ENCODE assay signal across 17 cellular contexts in genomic region chr10:43234471-43235041, GRCh38. TPM values are rescaled to one million over a fixed set of nuclear protein-coding genes. Genes with fewer than 3 reads are reported as not detected.
DNase-seq lines count a peak whose midpoint lies in the region; ATAC-seq lines count a peak whose summit lies in the region.
"Had no signal": no experiment of that assay in that cellular context is flagged by ENCODE, and none has a peak within 500 bp of the region (broad histone marks: within the 10 kb centered on the region; RNA-seq: fewer than 3 reads in every experiment).

No MANE protein-coding gene starts in this region.

- no peak overlapping the region for H3K4me3 Mint-ChIP-seq in activated CD8-positive, alpha-beta memory T cell treated with anti-CD3 and anti-CD28 coated beads, Interleukin-2, amount 10 ng/mL, durations not matched to agents 7 days and 5 days
- no peak overlapping the region for H3K4me3 Mint-ChIP-seq in activated T-cell treated with anti-CD3 and anti-CD28 coated beads, Interleukin-2, amount 50 U/mL, for 4 hours
- H3K4me3 Mint-ChIP-seq: effector memory CD8-positive, alpha-beta T cell; naive B cell had no signal

- intact Hi-C loops in right cardiac atrium (cut with DNase I), result no loop called here

- peaks cover 5% of the 10 kb centered on the region for H3K27me3 Mint-ChIP-seq in activated CD8-positive, alpha-beta memory T cell treated with anti-CD3 and anti-CD28 coated beads, Interleukin-2, amount 10 ng/mL, durations not matched to agents 7 days and 5 days
- peaks cover 8% of the 10 kb centered on the region for H3K27me3 Mint-ChIP-seq in activated T-cell treated with anti-CD3 and anti-CD28 coated beads, Interleukin-2, amount 50 U/mL, for 4 hours (ENCODE audit: low read depth)
- H3K27me3 Mint-ChIP-seq: effector memory CD8-positive, alpha-beta T cell had no signal

- ATAC-seq in activated CD8-positive, alpha-beta memory T cell treated with anti-CD3 and anti-CD28 coated beads, Interleukin-2, amount 10 ng/mL, durations not matched to agents 7 days and 5 days, result no peak
- ATAC-seq in activated T-cell treated with anti-CD3 and anti-CD28 coated beads, Interleukin-2, amount 50 U/mL, for 4 hours, result no peak
- ATAC-seq in right cardiac atrium (no peak), HG03039 (IDR thresholded peaks at IDR 0.05; ENCODE audit: unreplicated experiment) (no peak), HG02970 (IDR thresholded peaks at IDR 0.05; ENCODE audit: low FRiP score, unreplicated experiment) (no peak)
- ATAC-seq: activated naive CD4-positive, alpha-beta T cell treated with anti-CD3 and anti-CD28 coated beads, Interleukin-2, amount 50 U/mL, for 72 hours; effector memory CD8-positive, alpha-beta T cell had no signal

- H3K27ac ChIP-seq in right cardiac atrium (ENCODE audit: low read length), result no peak overlapping the region
- H3K27ac ChIP-seq: SJCRH30, thoracic aorta had no signal

- CTCF ChIA-PET in activated CD8-positive, alpha-beta memory T cell treated with anti-CD3 and anti-CD28 coated beads, Interleukin-2, amount 10 ng/mL, durations not matched to agents 7 days and 5 days (lab: Charles Lee), result no interaction called here

- H3K36me3 Mint-ChIP-seq in activated CD8-positive, alpha-beta memory T cell treated with anti-CD3 and anti-CD28 coated beads, Interleukin-2, amount 10 ng/mL, durations not matched to agents 7 days and 5 days, result no peaks in the 10 kb centered on the region
- H3K36me3 Mint-ChIP-seq in activated T-cell treated with anti-CD3 and anti-CD28 coated beads, Interleukin-2, amount 50 U/mL, for 4 hours (ENCODE audit: insufficient read depth), result no peaks in the 10 kb centered on the region

- peaks cover 24% of the 10 kb centered on the region for H3K4me1 Mint-ChIP-seq in activated CD8-positive, alpha-beta memory T cell treated with anti-CD3 and anti-CD28 coated beads, Interleukin-2, amount 10 ng/mL, durations not matched to agents 7 days and 5 days
- peaks cover 16% of the 10 kb centered on the region for H3K4me1 Mint-ChIP-seq in activated T-cell treated with anti-CD3 and anti-CD28 coated beads, Interleukin-2, amount 50 U/mL, for 4 hours (ENCODE audit: low read depth)

- H3K9me3 ChIP-seq in right cardiac atrium (ENCODE audit: control insufficient read depth, low read length), result no peaks in the 10 kb centered on the region
- H3K9me3 ChIP-seq: SJCRH30, thoracic aorta had no signal

- no peaks in the 10 kb centered on the region for H3K4me1 ChIP-seq in right cardiac atrium (ENCODE audit: control insufficient read depth, insufficient read depth, low read length)
- H3K4me1 ChIP-seq: SJCRH30 had no signal

- DNase-seq in activated CD8-positive, alpha-beta memory T cell treated with anti-CD3 and anti-CD28 coated beads, Interleukin-2, amount 10 ng/mL, durations not matched to agents 7 days and 5 days, result peak; percentile 34
- DNase-seq in activated CD8-positive, alpha-beta memory T cell treated with anti-CD3 and anti-CD28 coated beads for 24 hours, result no peak
- peak; percentile 0 for DNase-seq in activated T-cell treated with anti-CD3 and anti-CD28 coated beads, Interleukin-2, amount 50 U/mL, for 4 hours
- peak; percentile 2 to 20 (median 14) for DNase-seq in right cardiac atrium
- peak; percentile 19 for DNase-seq in stimulated activated CD8-positive, alpha-beta memory T cell treated with anti-CD3 and anti-CD28 coated beads, Interleukin-4, amount 100 ng/mL, for 48 hours
- no peak for DNase-seq in glomerular visceral epithelial cell (ENCODE audit: extremely low spot score)
- DNase-seq: activated CD4-positive, alpha-beta T cell treated with anti-CD3 and anti-CD28 coated beads, Interleukin-2, amount 50 U/mL, for 1 hour; effector memory CD8-positive, alpha-beta T cell; naive B cell; NCI-H446 treated with DMSO at 0.1 percent for 48 hours; retina; SJCRH30 had no signal

- H3K27ac Mint-ChIP-seq in activated CD8-positive, alpha-beta memory T cell treated with anti-CD3 and anti-CD28 coated beads, Interleukin-2, amount 10 ng/mL, durations not matched to agents 7 days and 5 days, result no peak overlapping the region
- H3K27ac Mint-ChIP-seq: activated naive CD4-positive, alpha-beta T cell treated with anti-CD3 and anti-CD28 coated beads, Interleukin-2, amount 50 U/mL, for 72 hours had no signal

- 77% methylated on average over 9 of the region's 9 CpGs for WGBS in right cardiac atrium

- peaks cover 2% of the 10 kb centered on the region for H3K9me3 Mint-ChIP-seq in activated CD8-positive, alpha-beta memory T cell treated with anti-CD3 and anti-CD28 coated beads, Interleukin-2, amount 10 ng/mL, durations not matched to agents 7 days and 5 days (ENCODE audit: low read depth)
- H3K9me3 Mint-ChIP-seq in activated T-cell treated with anti-CD3 and anti-CD28 coated beads, Interleukin-2, amount 50 U/mL, for 4 hours, result peaks cover 5% of the 10 kb centered on the region
- H3K9me3 Mint-ChIP-seq: effector memory CD8-positive, alpha-beta T cell had no signal

- no peaks in the 10 kb centered on the region for H3K27me3 ChIP-seq in right cardiac atrium (ENCODE audit: control insufficient read depth, insufficient read depth)
- H3K27me3 ChIP-seq: SJCRH30 had no signal

- H3K4me3 ChIP-seq in right cardiac atrium (ENCODE audit: low read length), result no peak overlapping the region
- H3K4me3 ChIP-seq: SJCRH30, thoracic aorta had no signal

RNA-seq across cellular contexts. Expression of gene RASGEF1A, which starts 32.3 kb away (rescaled TPM):
- total RNA-seq in activated CD8-positive, alpha-beta memory T cell treated with anti-CD3 and anti-CD28 coated beads, Interleukin-2, amount 10 ng/mL, durations not matched to agents 7 days and 5 days, result 1 to 10 TPM; 3.2 to 4.2 TPM
- total RNA-seq in activated T-cell treated with anti-CD3 and anti-CD28 coated beads, Interleukin-2, amount 50 U/mL, for 4 hours, result under 1 TPM; 0.29 to 0.60 (median 0.38) TPM
- 1 to 10 TPM; 2.0 to 3.4 (median 3.0) TPM for total RNA-seq in right cardiac atrium
- 1.6 TPM for polyA plus RNA-seq in right cardiac atrium
- total RNA-seq: H4, SJCRH30, thoracic aorta had no signal

Comparison
In these comparisons a context has a peak if more than half of its experiments do, and no peak if none do; other contexts are left out.
1. DNase-seq: peak in activated CD8-positive, alpha-beta memory T cell treated with anti-CD3 and anti-CD28 coated beads, Interleukin-2, amount 10 ng/mL, durations not matched to agents 7 days and 5 days (single experiment), activated T-cell treated with anti-CD3 and anti-CD28 coated beads, Interleukin-2, amount 50 U/mL, for 4 hours (single experiment), right cardiac atrium (3 of 3) and stimulated activated CD8-positive, alpha-beta memory T cell treated with anti-CD3 and anti-CD28 coated beads, Interleukin-4, amount 100 ng/mL, for 48 hours (single experiment); none in activated CD8-positive, alpha-beta memory T cell treated with anti-CD3 and anti-CD28 coated beads for 24 hours (single experiment) and glomerular visceral epithelial cell (single experiment).